ENCODE assay signal across 17 cellular contexts in the genomic region with DNA sequence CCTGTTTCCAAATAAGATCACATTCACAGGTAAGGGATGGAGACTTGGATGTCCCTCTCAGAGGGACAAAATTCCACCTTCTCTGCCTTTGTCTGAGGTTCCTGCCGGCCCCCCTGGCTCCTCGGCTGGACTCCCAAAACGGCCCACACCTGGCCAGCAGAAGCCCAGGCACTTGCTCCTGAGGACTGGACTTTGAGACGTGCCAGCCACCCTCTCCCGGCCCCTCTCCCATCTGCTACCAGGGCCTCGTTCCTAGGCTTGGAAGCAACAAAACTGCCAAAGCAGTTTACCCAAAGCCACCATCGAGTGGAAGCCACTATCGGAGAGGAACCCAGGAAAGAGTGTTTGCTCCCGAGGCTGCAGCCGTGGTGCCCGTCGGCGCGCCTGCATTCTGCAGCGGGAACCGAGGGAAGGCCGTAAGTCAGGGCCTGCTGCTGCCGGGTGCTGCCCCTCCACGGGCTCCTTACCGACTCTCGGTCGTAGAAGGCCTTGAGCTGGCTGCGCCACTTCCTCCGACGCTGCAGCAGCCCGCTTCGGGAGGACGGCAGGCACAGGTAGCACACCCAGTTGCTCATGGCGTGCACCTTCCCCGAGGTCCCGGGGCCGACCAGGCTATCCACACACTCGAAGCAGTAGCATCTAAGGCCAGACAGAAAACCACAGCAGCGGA. TPM values are rescaled to one million over a fixed set of nuclear protein-coding genes. Genes with fewer than 3 reads are reported as not detected.
DNase-seq lines count a peak whose midpoint lies in the region; ATAC-seq and TF ChIP-seq lines count a peak whose summit lies in the region.
"Had no signal": no experiment of that assay in that cellular context is flagged by ENCODE, and none has a peak within 500 bp of the region (broad histone marks: within the 10 kb centered on the region; RNA-seq: fewer than 3 reads in every experiment).

No MANE protein-coding gene starts in this region.

- peak; percentile 56 for DNase-seq in H7
- DNase-seq in esophagus muscularis mucosa (ENCODE audit: extremely low spot score), result peak; percentile 89
- DNase-seq in sciatic nerve (ENCODE audit: low spot score), result peak; percentile 45
- DNase-seq in activated effector memory CD4-positive, alpha-beta T cell treated with anti-CD3 and anti-CD28 coated beads, Interleukin-2, amount 50 U/mL, for 16 hours, result no peak
- no peak for DNase-seq in SHP77 (lab: John Stamatoyannopoulos, UW)
- DNase-seq: COR-L47, DMS153, H9, NCI-H1048, NCI-H1436 treated with DMSO at 0.1 percent for 48 hours, NCI-H2081 treated with DMSO at 0.1 percent for 48 hours, NCI-H510A treated with DMSO at 0.1 percent for 48 hours, PC-9 had no signal

- TF ChIP-seq CTCF in esophagus muscularis mucosa (IDR thresholded peaks at IDR 0.05), result no peak

- H3K36me3 ChIP-seq in H7 (replicated peaks; ENCODE audit: control insufficient read depth, insufficient read depth, low read length), result no peaks in the 10 kb centered on the region
- H3K36me3 ChIP-seq in esophagus muscularis mucosa, result no peaks in the 10 kb centered on the region

- 94% methylated on average over 17 of the region's 34 CpGs for WGBS in esophagus muscularis mucosa

- no peaks in the 10 kb centered on the region for H3K4me1 ChIP-seq in esophagus muscularis mucosa

- no peak for TF ChIP-seq EP300 in esophagus muscularis mucosa (IDR thresholded peaks at IDR 0.05)

- H3K27me3 ChIP-seq in H7 (ENCODE audit: control insufficient read depth, insufficient read depth, low read length) (no peaks in the 10 kb centered on the region), esophagus muscularis mucosa (peaks cover 0 to 54% (median 0%) of the 10 kb centered on the region in 4 donors)

- ATAC-seq in sciatic nerve, result no peak

- no peak overlapping the region for H3K27ac ChIP-seq in esophagus muscularis mucosa (replicated peaks in 1 of 4)
- H3K27ac ChIP-seq: C4-2B, PC-9 had no signal

- H3K9me3 ChIP-seq in esophagus muscularis mucosa, result peaks cover 0 to 9% (median 5%) of the 10 kb centered on the region in 4 donors

- intact Hi-C loops in esophagus muscularis mucosa (cut with DNase I) (no loop called here), sciatic nerve (cut with DNase I) (no loop called here)

- no peak for TF ChIP-seq POLR2A in esophagus muscularis mucosa (IDR thresholded peaks at IDR 0.05; ENCODE audit: low read depth)

- no peak overlapping the region for H3K4me3 ChIP-seq in H7 (ENCODE audit: insufficient read depth, low read depth, low read length)
- no peak overlapping the region for H3K4me3 ChIP-seq in esophagus muscularis mucosa
- H3K4me3 ChIP-seq: PC-9 had no signal

RNA-seq across cellular contexts. Expression of a gene that starts 3.5 kb away (rescaled TPM):
- total RNA-seq in H7 (2014; rRNA removed; shearing (Covaris generic)), result 2.9 and 8.2 TPM in 2 replicates
- total RNA-seq in esophagus muscularis mucosa (not detected), sciatic nerve (not detected)
- total RNA-seq: A673, MCF 10A, PC-9, SK-MEL-5 had no signal

RNA-seq across cellular contexts. Expression of a gene that starts 17.4 kb away (rescaled TPM):
- total RNA-seq in H7 (2014; rRNA removed; shearing (Covaris generic)), result 0.96 and 1.6 TPM in 2 replicates
- total RNA-seq in esophagus muscularis mucosa (1 to 10 TPM in 2 of 4 donors, under 1 TPM in 2; 0.42 to 1.7 (median 0.95) TPM), sciatic nerve (5.3 TPM)

RNA-seq across cellular contexts. Expression of a gene that starts 27.5 kb away (rescaled TPM):
- total RNA-seq in H7 (2014; rRNA removed; shearing (Covaris generic)), result 0.07 and 0.31 TPM in 2 replicates
- total RNA-seq in esophagus muscularis mucosa, result not detected
- total RNA-seq in sciatic nerve, result 0.13 TPM
- total RNA-seq: A673, MCF 10A, PC-9, SK-MEL-5 had no signal

RNA-seq across cellular contexts. Expression of a gene that starts 41.7 kb away (rescaled TPM):
- 149 and 158 TPM in 2 replicates for total RNA-seq in H7 (2014; rRNA removed; shearing (Covaris generic))
- total RNA-seq in esophagus muscularis mucosa, result 100 to 1,000 TPM in 1 of 4 donors, 10 to 100 TPM in 3; 61.5 to 109 (median 83.4) TPM
- total RNA-seq in sciatic nerve, result 189 TPM

Comparison
In these comparisons a context has a peak if more than half of its experiments do, and no peak if none do; other contexts are left out.
1. DNase-seq: peak in H7 (single experiment), esophagus muscularis mucosa (single experiment) and sciatic nerve (single experiment); none in activated effector memory CD4-positive, alpha-beta T cell treated with anti-CD3 and anti-CD28 coated beads, Interleukin-2, amount 50 U/mL, for 16 hours (single experiment) and SHP77 (0 of 2).